In the genomic region with DNA sequence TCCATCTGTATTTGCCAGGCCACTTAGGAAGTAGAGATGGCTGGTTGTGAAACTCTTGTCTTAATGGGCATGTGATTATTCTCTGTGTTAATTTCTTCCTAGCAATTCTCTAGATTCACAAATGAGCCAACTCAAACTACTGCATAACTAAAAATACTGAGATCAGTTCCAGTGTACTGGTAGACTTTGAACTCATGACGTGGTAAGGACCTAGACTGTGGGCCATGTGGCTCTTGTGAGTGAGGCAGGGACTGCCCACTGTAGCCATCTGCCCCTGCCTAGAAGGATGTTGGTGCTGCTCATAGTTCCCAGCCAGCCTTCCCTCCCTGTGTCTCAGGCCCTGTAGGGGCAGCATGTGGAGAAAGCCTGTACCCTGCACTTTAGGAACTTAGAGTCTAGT, we compare ENCODE assay signal across 1 cellular context.
TF ChIP-seq lines count a peak whose summit lies in the region.

No MANE protein-coding gene starts in this region.

TF ChIP-seq in GM12878, 131 proteins besides CTCF, POLR2A, EP300 and RAD21:
- TF ChIP-seq BHLHE40 (IDR thresholded peaks at IDR 0.05; ENCODE audit: borderline replicate concordance in 1 of 2, low read depth in 2 of 2, low read length in 1 of 2): no peak
- no peak for TF ChIP-seq TCF12 (IDR thresholded peaks at IDR 0.05; ENCODE audit: low read depth, low read length)
- no peak for TF ChIP-seq PAX8 (IDR thresholded peaks at IDR 0.05)
- no peak for TF ChIP-seq SIN3A (IDR thresholded peaks at IDR 0.05; ENCODE audit: low read depth, low read length)
- TF ChIP-seq RBBP5 (conservative IDR thresholded peaks at IDR 0.05): no peak
- no peak for TF ChIP-seq IKZF1 (conservative IDR thresholded peaks at IDR 0.05)
- no peak for TF ChIP-seq EED (IDR thresholded peaks at IDR 0.05; ENCODE audit: low read depth)
- TF ChIP-seq, protein P1, sequence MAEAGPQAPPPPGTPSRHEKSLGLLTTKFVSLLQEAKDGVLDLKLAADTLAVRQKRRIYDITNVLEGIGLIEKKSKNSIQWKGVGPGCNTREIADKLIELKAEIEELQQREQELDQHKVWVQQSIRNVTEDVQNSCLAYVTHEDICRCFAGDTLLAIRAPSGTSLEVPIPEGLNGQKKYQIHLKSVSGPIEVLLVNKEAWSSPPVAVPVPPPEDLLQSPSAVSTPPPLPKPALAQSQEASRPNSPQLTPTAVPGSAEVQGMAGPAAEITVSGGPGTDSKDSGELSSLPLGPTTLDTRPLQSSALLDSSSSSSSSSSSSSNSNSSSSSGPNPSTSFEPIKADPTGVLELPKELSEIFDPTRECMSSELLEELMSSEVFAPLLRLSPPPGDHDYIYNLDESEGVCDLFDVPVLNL (IDR thresholded peaks at IDR 0.05; ENCODE audit: low read depth, low read length): no peak
- TF ChIP-seq MTA3 (IDR thresholded peaks at IDR 0.05; ENCODE audit: borderline replicate concordance, low read length): no peak
- no peak for TF ChIP-seq RELA (IDR thresholded peaks at IDR 0.05; ENCODE audit: borderline replicate concordance, partially characterized antibody)
- TF ChIP-seq ZBED1 (IDR thresholded peaks at IDR 0.05; ENCODE audit: borderline replicate concordance): no peak
- no peak for TF ChIP-seq RAD51 (IDR thresholded peaks at IDR 0.05)
- TF ChIP-seq ZNF207 (IDR thresholded peaks at IDR 0.05; ENCODE audit: borderline replicate concordance): no peak
- no peak for TF ChIP-seq SPI1 (IDR thresholded peaks at IDR 0.05; ENCODE audit: borderline replicate concordance, insufficient read depth, low read depth, low read length)
- no peak for TF ChIP-seq RUNX3 (IDR thresholded peaks at IDR 0.05; ENCODE audit: low read length)
- TF ChIP-seq STAT1 (conservative IDR thresholded peaks at IDR 0.05): no peak
- TF ChIP-seq, protein P2, sequence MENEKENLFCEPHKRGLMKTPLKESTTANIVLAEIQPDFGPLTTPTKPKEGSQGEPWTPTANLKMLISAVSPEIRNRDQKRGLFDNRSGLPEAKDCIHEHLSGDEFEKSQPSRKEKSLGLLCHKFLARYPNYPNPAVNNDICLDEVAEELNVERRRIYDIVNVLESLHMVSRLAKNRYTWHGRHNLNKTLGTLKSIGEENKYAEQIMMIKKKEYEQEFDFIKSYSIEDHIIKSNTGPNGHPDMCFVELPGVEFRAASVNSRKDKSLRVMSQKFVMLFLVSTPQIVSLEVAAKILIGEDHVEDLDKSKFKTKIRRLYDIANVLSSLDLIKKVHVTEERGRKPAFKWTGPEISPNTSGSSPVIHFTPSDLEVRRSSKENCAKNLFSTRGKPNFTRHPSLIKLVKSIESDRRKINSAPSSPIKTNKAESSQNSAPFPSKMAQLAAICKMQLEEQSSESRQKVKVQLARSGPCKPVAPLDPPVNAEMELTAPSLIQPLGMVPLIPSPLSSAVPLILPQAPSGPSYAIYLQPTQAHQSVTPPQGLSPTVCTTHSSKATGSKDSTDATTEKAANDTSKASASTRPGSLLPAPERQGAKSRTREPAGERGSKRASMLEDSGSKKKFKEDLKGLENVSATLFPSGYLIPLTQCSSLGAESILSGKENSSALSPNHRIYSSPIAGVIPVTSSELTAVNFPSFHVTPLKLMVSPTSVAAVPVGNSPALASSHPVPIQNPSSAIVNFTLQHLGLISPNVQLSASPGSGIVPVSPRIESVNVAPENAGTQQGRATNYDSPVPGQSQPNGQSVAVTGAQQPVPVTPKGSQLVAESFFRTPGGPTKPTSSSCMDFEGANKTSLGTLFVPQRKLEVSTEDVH (IDR thresholded peaks at IDR 0.05; ENCODE audit: low read depth, partially characterized antibody): no peak
- TF ChIP-seq RFX5 (IDR thresholded peaks at IDR 0.05; ENCODE audit: low read depth, low read length): no peak
- no peak for TF ChIP-seq FOXM1 (IDR thresholded peaks at IDR 0.05; ENCODE audit: low read depth, low read length)
